In genomic region chr11:76445122-76446084, GRCh38 we compare ENCODE assay signal across 8 cellular contexts.
DNase-seq lines count a peak whose midpoint lies in the region; ATAC-seq and TF ChIP-seq lines count a peak whose summit lies in the region.

No MANE protein-coding gene starts in this region.

- H3K36me3 Mint-ChIP-seq in nephron (ENCODE audit: low read depth) = peaks cover 38% of the 10 kb centered on the region

- peak in 1 of 3 experiments; percentile 10 for TF ChIP-seq CTCF in nephron (IDR thresholded peaks at IDR 0.05; ENCODE audit: unreplicated experiment in 3 of 3)

- H3K9me3 ChIP-seq in KOPT-K1 (ENCODE audit: insufficient read depth, low read length, poor library complexity, severe bottlenecking) = no peaks in the 10 kb centered on the region

- H3K36me3 ChIP-seq in KOPT-K1 (ENCODE audit: insufficient read depth, low read length) = peaks cover 46% of the 10 kb centered on the region

- peak; percentile 32 for ATAC-seq in GM21619 (IDR thresholded peaks at IDR 0.05; ENCODE audit: unreplicated experiment)
- peak; percentile 50 for ATAC-seq in stimulated activated naive CD8-positive, alpha-beta T cell treated with anti-CD3 and anti-CD28 coated beads, Interleukin-15, Interleukin-2, amounts not matched to agents 100 U/mL and 50 U/mL, for 24 hours

- H3K4me1 Mint-ChIP-seq in nephron = peaks cover 32% of the 10 kb centered on the region

- peak overlapping the region; percentile 96 to 99 (median 99) for H3K27ac Mint-ChIP-seq in nephron

- DNase-seq in DMS 273 treated with DMSO at 0.1 percent for 48 hours (lab: John Stamatoyannopoulos, UW) = peak; percentile 59
- peak; percentile 81 for DNase-seq in RPMI8226
- DNase-seq in activated effector memory CD4-positive, alpha-beta T cell treated with anti-CD3 and anti-CD28 coated beads, Interleukin-2, amount 50 U/mL, for 16 hours = peak; percentile 85
- peak; percentile 76 for DNase-seq in fibroblast of the conjunctiva (ENCODE audit: low read depth)
- DNase-seq in stimulated activated naive CD8-positive, alpha-beta T cell treated with anti-CD3 and anti-CD28 coated beads, Interleukin-15, Interleukin-2, amounts not matched to agents 100 U/mL and 50 U/mL, for 24 hours = peak; percentile 71

- peak overlapping the region; percentile 92 to 96 (median 95) for H3K4me3 Mint-ChIP-seq in nephron

- peak overlapping the region; percentile 91 for H3K27ac ChIP-seq in KOPT-K1 (ENCODE audit: low read depth, low read length, poor library complexity, severe bottlenecking)

- H3K9me3 Mint-ChIP-seq in nephron = no peaks in the 10 kb centered on the region

- H3K27me3 Mint-ChIP-seq in nephron (ENCODE audit: low read depth) = no peaks in the 10 kb centered on the region

Comparison
In these comparisons a context has a peak if more than half of its experiments do, and no peak if none do; other contexts are left out.
1. Peak in every context shown above with its lines: DNase-seq, ATAC-seq and H3K27ac ChIP-seq.